Comparison of ENCODE assay signal across 15 cellular contexts in the genomic region with DNA sequence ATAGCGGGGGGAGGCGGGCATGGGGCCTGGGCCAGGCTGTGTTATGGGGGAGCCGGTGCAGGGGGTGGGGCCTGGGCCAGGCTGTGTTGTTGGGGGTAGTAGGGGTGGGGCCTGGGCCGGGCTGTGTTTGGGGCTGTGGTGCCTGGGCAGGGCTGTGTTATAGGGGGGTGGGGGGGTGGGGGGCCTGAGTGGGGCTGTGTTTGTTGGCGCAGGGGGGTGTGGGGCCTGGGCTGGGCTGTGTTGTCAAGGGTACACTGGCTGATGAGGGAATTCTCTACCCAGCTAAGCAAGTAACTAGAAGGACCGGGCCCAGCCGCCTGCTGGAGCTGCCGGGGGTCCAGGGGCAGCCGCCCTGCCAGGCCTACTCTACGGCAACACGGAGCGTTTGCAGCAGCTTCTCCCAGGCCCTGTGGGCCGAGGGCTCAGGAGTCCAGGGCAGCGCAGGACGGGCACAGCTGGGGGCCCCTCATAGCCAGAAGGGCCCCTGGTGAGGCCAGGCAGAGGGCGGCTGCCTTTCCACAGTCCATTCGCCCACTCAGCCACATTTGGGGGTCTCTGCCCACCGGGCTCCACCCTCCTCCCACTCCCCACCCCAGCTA. TPM values are rescaled to one million over a fixed set of nuclear protein-coding genes. Genes with fewer than 3 reads are reported as not detected.
DNase-seq lines count a peak whose midpoint lies in the region; ATAC-seq and TF ChIP-seq lines count a peak whose summit lies in the region.
"Had no signal": no experiment of that assay in that cellular context is flagged by ENCODE, and none has a peak within 500 bp of the region (broad histone marks: within the 10 kb centered on the region; RNA-seq: fewer than 3 reads in every experiment).

No MANE protein-coding gene starts in this region.

- H3K36me3 ChIP-seq in SJSA1 (no peaks in the 10 kb centered on the region), left lung (no peaks in the 10 kb centered on the region)
- H3K36me3 ChIP-seq: esophagus muscularis mucosa, heart left ventricle, thoracic aorta had no signal

- TF ChIP-seq CTCF in C4-2B (conservative IDR thresholded peaks at IDR 0.05) (no peak), left lung (IDR thresholded peaks at IDR 0.05) (no peak)

- H3K27me3 ChIP-seq in SJSA1 (replicated peaks), result no peaks in the 10 kb centered on the region
- H3K27me3 ChIP-seq in left lung, result no peaks in the 10 kb centered on the region
- H3K27me3 ChIP-seq: esophagus muscularis mucosa, heart left ventricle had no signal

- H3K27me3 Mint-ChIP-seq in stimulated activated memory B cell treated with anti-CD40 and anti-IgM and Interleukin-4, amounts not matched to agents 10 μg/mL and 1 μg/mL and 100 μg/mL, for 72 hours, result no peaks in the 10 kb centered on the region

- 0 out of 2 replicates have a peak, but pooled peaks cover 2% of the 10 kb centered on the region for H3K9me3 ChIP-seq in SJSA1 (replicated peaks)
- H3K9me3 ChIP-seq in left lung, result no peaks in the 10 kb centered on the region
- H3K9me3 ChIP-seq: esophagus muscularis mucosa, heart left ventricle, thoracic aorta had no signal

- intact Hi-C loops in left lung (cut with DNase I), result no loop called here

- H3K9me3 Mint-ChIP-seq in stimulated activated memory B cell treated with anti-CD40 and anti-IgM and Interleukin-4, amounts not matched to agents 10 μg/mL and 1 μg/mL and 100 μg/mL, for 72 hours, result no peaks in the 10 kb centered on the region

- no peak overlapping the region for H3K4me3 Mint-ChIP-seq in stimulated activated memory B cell treated with anti-CD40 and anti-IgM and Interleukin-4, amounts not matched to agents 10 μg/mL and 1 μg/mL and 100 μg/mL, for 72 hours

- peaks cover 44% of the 10 kb centered on the region for H3K4me1 ChIP-seq in SJSA1 (replicated peaks)
- H3K4me1 ChIP-seq in left lung, result peaks cover 42 to 76% of the 10 kb centered on the region in 2 donors

- H3K36me3 Mint-ChIP-seq in stimulated activated memory B cell treated with anti-CD40 and anti-IgM and Interleukin-4, amounts not matched to agents 10 μg/mL and 1 μg/mL and 100 μg/mL, for 72 hours, result no peaks in the 10 kb centered on the region

- H3K4me1 Mint-ChIP-seq in stimulated activated memory B cell treated with anti-CD40 and anti-IgM and Interleukin-4, amounts not matched to agents 10 μg/mL and 1 μg/mL and 100 μg/mL, for 72 hours, result peaks cover 28% of the 10 kb centered on the region

- H3K4me3 ChIP-seq in SJSA1 (no peak overlapping the region), left lung (no peak overlapping the region)
- H3K4me3 ChIP-seq: coronary artery, esophagus muscularis mucosa, heart left ventricle, thoracic aorta had no signal

- H3K27ac ChIP-seq in C4-2B (peak overlapping the region; percentile 98), SJSA1 (peak overlapping the region; percentile 31; the same call in 1 of the 2 replicates), left lung (peak overlapping the region; percentile 77 to 81)
- H3K27ac ChIP-seq: coronary artery, heart left ventricle, thoracic aorta had no signal

- DNase-seq in SJSA1 (ENCODE audit: low read depth in 1 of 2, low spot score in 2 of 2) (no peak), left lung (peak in 1 of 2 donors; percentile 78), T1000 (lab: John Stamatoyannopoulos, UW) (no peak)
- no peak for DNase-seq in stimulated activated CD4-positive, alpha-beta T cell treated with anti-CD3 and anti-CD28 coated beads, Interleukin-2, amount 100 ng/mL, for 48 hours
- DNase-seq: activated naive CD4-positive, alpha-beta T cell; heart left ventricle; NCI-H1048; RPMI8226 had no signal

- peak overlapping the region; percentile 90 for H3K27ac Mint-ChIP-seq in stimulated activated memory B cell treated with anti-CD40 and anti-IgM and Interleukin-4, amounts not matched to agents 10 μg/mL and 1 μg/mL and 100 μg/mL, for 72 hours

- ATAC-seq in left lung (peak; percentile 0), GM18873 (IDR thresholded peaks at IDR 0.05; ENCODE audit: low FRiP score, unreplicated experiment) (no peak), HG02610 (IDR thresholded peaks at IDR 0.05; ENCODE audit: unreplicated experiment) (no peak)
- ATAC-seq in stimulated activated memory B cell treated with anti-CD40 and anti-IgM and Interleukin-4, amounts not matched to agents 10 μg/mL and 1 μg/mL and 100 μg/mL, for 72 hours, result peak; percentile 25
- ATAC-seq: heart left ventricle had no signal

RNA-seq across cellular contexts. Expression of gene PIM3, which starts 10.1 kb away (rescaled TPM):
- total RNA-seq in SJSA1 (2014; rRNA removed; shearing (Covaris generic)), result 53.0 and 55.8 TPM in 2 replicates
- 100 to 1,000 TPM in 1 of 2 donors, 10 to 100 TPM in 1; 80.6 to 129 TPM for total RNA-seq in left lung

RNA-seq across cellular contexts. Expression of gene CRELD2, which starts 32.1 kb away (rescaled TPM):
- 88.0 and 145 TPM in 2 replicates for total RNA-seq in SJSA1 (2014; rRNA removed; shearing (Covaris generic))
- total RNA-seq in left lung, result 10 to 100 TPM; 59.7 to 79.7 TPM

RNA-seq across cellular contexts. Expression of gene ALG12, which starts 32.3 kb away (rescaled TPM):
- 10.6 and 19.6 TPM in 2 replicates for total RNA-seq in SJSA1 (2014; rRNA removed; shearing (Covaris generic))
- total RNA-seq in left lung, result 10 to 100 TPM; 29.4 to 35.2 TPM

Comparison
In these comparisons a context has a peak if more than half of its experiments do, and no peak if none do; other contexts are left out.
1. H3K27ac ChIP-seq: peak in every context shown above with its lines; median percentile 98 in C4-2B; 79 in left lung; 31 in SJSA1.
2. ATAC-seq: peak in left lung (single experiment) and stimulated activated memory B cell treated with anti-CD40 and anti-IgM and Interleukin-4, amounts not matched to agents 10 μg/mL and 1 μg/mL and 100 μg/mL, for 72 hours (single experiment); none in GM18873 (single experiment) and HG02610 (single experiment).